8 cellular contexts compared by ENCODE assay signal in the genomic region with DNA sequence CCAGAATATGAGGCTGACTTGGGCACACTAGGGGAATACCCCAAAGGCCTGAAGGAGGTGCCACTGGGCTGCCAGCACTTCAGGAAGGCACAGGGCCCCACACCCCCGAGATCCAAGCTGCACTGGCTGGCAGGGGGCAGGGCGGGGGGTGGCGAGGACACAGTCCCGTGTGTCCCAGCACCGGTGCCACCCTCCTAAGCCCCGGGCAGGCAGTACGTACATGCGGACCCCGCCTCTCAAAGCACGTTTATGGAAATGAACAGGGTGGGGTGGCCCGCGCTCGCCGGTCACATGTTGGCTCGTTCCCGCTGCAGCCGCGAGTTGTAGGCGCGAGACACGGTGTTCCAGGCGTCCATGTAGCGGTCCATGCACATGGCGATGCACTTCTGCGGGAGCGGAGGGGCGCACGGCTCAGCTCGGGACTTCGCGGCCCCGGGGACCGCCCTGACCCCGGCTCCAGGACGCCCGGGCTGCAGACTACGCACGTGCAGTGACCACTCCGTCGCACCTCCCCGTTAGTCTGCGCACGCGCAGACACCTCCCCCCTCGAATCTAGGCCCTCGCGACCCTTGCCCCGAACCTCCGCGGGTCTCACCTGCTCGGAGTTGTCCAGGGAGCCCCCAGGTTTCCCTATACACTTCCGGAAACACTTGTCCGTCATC. TPM values are rescaled to one million over a fixed set of nuclear protein-coding genes. Genes with fewer than 3 reads are reported as not detected.
DNase-seq lines count a peak whose midpoint lies in the region; ATAC-seq and TF ChIP-seq lines count a peak whose summit lies in the region.

No MANE protein-coding gene starts in this region.

- peak overlapping the region in 2 of 3 donors; percentile 98 to 99 for H3K27ac Mint-ChIP-seq in CD4-positive, CD25-positive, alpha-beta regulatory T cell
- peak overlapping the region; percentile 99 for H3K27ac Mint-ChIP-seq in stimulated activated naive B cell treated with anti-CD40 and anti-IgM and Interleukin-4, amounts not matched to agents 10 μg/mL and 1 μg/mL and 100 μg/mL, for 72 hours

- peaks cover 3% of the 10 kb centered on the region for H3K36me3 ChIP-seq in CD4-positive, CD25-positive, alpha-beta regulatory T cell (ENCODE audit: control insufficient read depth, insufficient read depth, low read length)
- peaks cover 25% of the 10 kb centered on the region for H3K36me3 ChIP-seq in HUES64 (ENCODE audit: insufficient read depth, low read length)

- peak in 2 of 3 donors; percentile 39 for DNase-seq in CD4-positive, CD25-positive, alpha-beta regulatory T cell
- DNase-seq in dorsolateral prefrontal cortex (peak in 2 of 10 donors; percentile 11 to 24), lung microvascular endothelial cell (ENCODE audit: low read depth in 2 of 2) (peak; percentile 52 to 68), NCI-H187 treated with DMSO at 0.1 percent for 48 hours (lab: John Stamatoyannopoulos, UW) (no peak)
- no peak for DNase-seq in stimulated activated naive B cell treated with anti-CD40 and anti-IgM and Interleukin-4, amounts not matched to agents 10 μg/mL and 1 μg/mL and 100 μg/mL, for 72 hours

- peak overlapping the region; percentile 88 to 96 (median 96) for H3K4me3 Mint-ChIP-seq in CD4-positive, CD25-positive, alpha-beta regulatory T cell
- H3K4me3 Mint-ChIP-seq in stimulated activated naive B cell treated with anti-CD40 and anti-IgM and Interleukin-4, amounts not matched to agents 10 μg/mL and 1 μg/mL and 100 μg/mL, for 72 hours, result peak overlapping the region; percentile 98 to 99

- ATAC-seq in CD4-positive, CD25-positive, alpha-beta regulatory T cell (ENCODE audit: low read depth in 2 of 2), result no peak
- peak; percentile 19 for ATAC-seq in GM19395 (IDR thresholded peaks at IDR 0.05; ENCODE audit: unreplicated experiment)
- peak; percentile 30 for ATAC-seq in stimulated activated naive B cell treated with anti-CD40 and anti-IgM and Interleukin-4, amounts not matched to agents 10 μg/mL and 1 μg/mL and 100 μg/mL, for 72 hours (replicated peaks)

- H3K9me3 ChIP-seq in CD4-positive, CD25-positive, alpha-beta regulatory T cell (ENCODE audit: control insufficient read depth in 2 of 2, low read length in 2 of 2), result no peaks in the 10 kb centered on the region
- H3K9me3 ChIP-seq in HUES64 (ENCODE audit: insufficient read depth, low read depth, low read length), result no peaks in the 10 kb centered on the region

- no peaks in the 10 kb centered on the region for H3K27me3 ChIP-seq in CD4-positive, CD25-positive, alpha-beta regulatory T cell (ENCODE audit: control insufficient read depth, insufficient read depth, low read length)
- H3K27me3 ChIP-seq in HUES64 (ENCODE audit: insufficient read depth, low read length) (no peaks in the 10 kb centered on the region), dorsolateral prefrontal cortex (no peaks in the 10 kb centered on the region)

- H3K27ac ChIP-seq in CD4-positive, CD25-positive, alpha-beta regulatory T cell (ENCODE audit: insufficient read depth, low read length, poor library complexity, severe bottlenecking), result peak overlapping the region; percentile 94
- H3K27ac ChIP-seq in HUES64 (ENCODE audit: low read depth, low read length) (peak overlapping the region; percentile 99), VCaP (peak overlapping the region; percentile 95), dorsolateral prefrontal cortex (peak overlapping the region in 52 of 59 donors; percentile 90 to 100 (median 99))

- peak overlapping the region; percentile 41 for H3K4me3 ChIP-seq in CD4-positive, CD25-positive, alpha-beta regulatory T cell (ENCODE audit: low read depth, low read length)
- H3K4me3 ChIP-seq in HUES64 (ENCODE audit: low read length) (peak overlapping the region; percentile 87), dorsolateral prefrontal cortex (peak overlapping the region; percentile 62 to 100 (median 96))

- H3K4me1 ChIP-seq in CD4-positive, CD25-positive, alpha-beta regulatory T cell (ENCODE audit: control insufficient read depth, insufficient read depth, low read length, poor library complexity, severe bottlenecking), result peaks cover 26% of the 10 kb centered on the region
- H3K4me1 ChIP-seq in HUES64 (ENCODE audit: insufficient read depth, low read length), result peaks cover 18% of the 10 kb centered on the region

- no peaks in the 10 kb centered on the region for H3K9me3 Mint-ChIP-seq in CD4-positive, CD25-positive, alpha-beta regulatory T cell
- no peaks in the 10 kb centered on the region for H3K9me3 Mint-ChIP-seq in stimulated activated naive B cell treated with anti-CD40 and anti-IgM and Interleukin-4, amounts not matched to agents 10 μg/mL and 1 μg/mL and 100 μg/mL, for 72 hours

- H3K4me1 Mint-ChIP-seq in CD4-positive, CD25-positive, alpha-beta regulatory T cell, result peaks cover 0 to 23% (median 7%) of the 10 kb centered on the region in 4 donors
- peaks cover 13 to 36% of the 10 kb centered on the region in 2 donors for H3K4me1 Mint-ChIP-seq in stimulated activated naive B cell treated with anti-CD40 and anti-IgM and Interleukin-4, amounts not matched to agents 10 μg/mL and 1 μg/mL and 100 μg/mL, for 72 hours

- H3K9ac ChIP-seq in HUES64 (ENCODE audit: low read depth, low read length), result peak overlapping the region; percentile 99

- TF ChIP-seq CTCF in VCaP (conservative IDR thresholded peaks at IDR 0.05) (no peak), dorsolateral prefrontal cortex (IDR thresholded peaks at IDR 0.05 in 54 of 56, conservative IDR thresholded peaks at IDR 0.05 in 2 of 56; ENCODE audit: low read depth in 1 of 56, partially characterized antibody in 56 of 56) (no peak)

- WGBS in HUES64, result 3% methylated on average over 53 of the region's 53 CpGs

- no peaks in the 10 kb centered on the region for H3K27me3 Mint-ChIP-seq in CD4-positive, CD25-positive, alpha-beta regulatory T cell
- no peaks in the 10 kb centered on the region for H3K27me3 Mint-ChIP-seq in stimulated activated naive B cell treated with anti-CD40 and anti-IgM and Interleukin-4, amounts not matched to agents 10 μg/mL and 1 μg/mL and 100 μg/mL, for 72 hours

- H3K36me3 Mint-ChIP-seq in CD4-positive, CD25-positive, alpha-beta regulatory T cell, result no peaks in the 10 kb centered on the region
- H3K36me3 Mint-ChIP-seq in stimulated activated naive B cell treated with anti-CD40 and anti-IgM and Interleukin-4, amounts not matched to agents 10 μg/mL and 1 μg/mL and 100 μg/mL, for 72 hours, result peaks cover 31 to 50% of the 10 kb centered on the region in 2 donors

- intact Hi-C loops in dorsolateral prefrontal cortex (cut with DNase I), result loop anchor here (1.0 to 5.0 kb wide), 4 partner anchors 30 to 189 kb away; a partner anchor contains a TSS

RNA-seq across cellular contexts. Expression of a gene that starts 0.6 kb away (rescaled TPM):
- 24.6 TPM for total RNA-seq in CD4-positive, CD25-positive, alpha-beta regulatory T cell
- polyA plus RNA-seq in CD4-positive, CD25-positive, alpha-beta regulatory T cell, result 10 to 100 TPM; 49.7 to 62.5 (median 59.4) TPM
- 170 TPM for polyA plus RNA-seq in HUES64 (2013, experiment 1 of 2)
- 139 TPM for polyA plus RNA-seq in HUES64 (2013, experiment 2 of 2)
- total RNA-seq in dorsolateral prefrontal cortex (10 to 100 TPM; 36.0 to 71.8 (median 52.0) TPM), lung microvascular endothelial cell (38.6 and 46.2 TPM in 2 replicates)

RNA-seq across cellular contexts. Expression of a gene that starts 30.0 kb away (rescaled TPM):
- 16.0 TPM for total RNA-seq in CD4-positive, CD25-positive, alpha-beta regulatory T cell
- 1 to 10 TPM; 3.8 to 7.5 (median 4.8) TPM for polyA plus RNA-seq in CD4-positive, CD25-positive, alpha-beta regulatory T cell
- polyA plus RNA-seq in HUES64 (2013, experiment 1 of 2), result 103 TPM
- 105 TPM for polyA plus RNA-seq in HUES64 (2013, experiment 2 of 2)
- total RNA-seq in dorsolateral prefrontal cortex, result 10 to 100 TPM; 13.4 to 25.1 (median 18.3) TPM
- 50.6 and 51.9 TPM in 2 replicates for total RNA-seq in lung microvascular endothelial cell

RNA-seq across cellular contexts. Expression of a gene that starts 49.1 kb away (rescaled TPM):
- 191 TPM for total RNA-seq in CD4-positive, CD25-positive, alpha-beta regulatory T cell
- 10 to 100 TPM; 53.4 to 70.2 (median 63.3) TPM for polyA plus RNA-seq in CD4-positive, CD25-positive, alpha-beta regulatory T cell
- polyA plus RNA-seq in HUES64 (2013, experiment 1 of 2), result 4.4 TPM
- polyA plus RNA-seq in HUES64 (2013, experiment 2 of 2), result 5.1 TPM
- 100 to 1,000 TPM in 25 of 120 experiments, 10 to 100 TPM in 95; 15.8 to 333 (median 47.4) TPM for total RNA-seq in dorsolateral prefrontal cortex
- 49.5 and 175 TPM in 2 replicates for total RNA-seq in lung microvascular endothelial cell

Comparison
In these comparisons a context has a peak if more than half of its experiments do, and no peak if none do; other contexts are left out.
1. ATAC-seq: peak in GM19395 (single experiment) and stimulated activated naive B cell treated with anti-CD40 and anti-IgM and Interleukin-4, amounts not matched to agents 10 μg/mL and 1 μg/mL and 100 μg/mL, for 72 hours (2 of 2); none in CD4-positive, CD25-positive, alpha-beta regulatory T cell (0 of 2).
2. DNase-seq: peak in CD4-positive, CD25-positive, alpha-beta regulatory T cell (2 of 3) and lung microvascular endothelial cell (2 of 2); none in stimulated activated naive B cell treated with anti-CD40 and anti-IgM and Interleukin-4, amounts not matched to agents 10 μg/mL and 1 μg/mL and 100 μg/mL, for 72 hours (single experiment) and NCI-H187 treated with DMSO at 0.1 percent for 48 hours (single experiment).
3. H3K4me3 ChIP-seq: peak in every context shown above with its lines; median percentile 96 in dorsolateral prefrontal cortex; 87 in HUES64; 41 in CD4-positive, CD25-positive, alpha-beta regulatory T cell.
4. Peak in every context shown above with its lines, with median percentiles within 50 percentile points of each other: H3K27ac ChIP-seq.